17 cellular contexts compared by ENCODE assay signal in the genomic region with DNA sequence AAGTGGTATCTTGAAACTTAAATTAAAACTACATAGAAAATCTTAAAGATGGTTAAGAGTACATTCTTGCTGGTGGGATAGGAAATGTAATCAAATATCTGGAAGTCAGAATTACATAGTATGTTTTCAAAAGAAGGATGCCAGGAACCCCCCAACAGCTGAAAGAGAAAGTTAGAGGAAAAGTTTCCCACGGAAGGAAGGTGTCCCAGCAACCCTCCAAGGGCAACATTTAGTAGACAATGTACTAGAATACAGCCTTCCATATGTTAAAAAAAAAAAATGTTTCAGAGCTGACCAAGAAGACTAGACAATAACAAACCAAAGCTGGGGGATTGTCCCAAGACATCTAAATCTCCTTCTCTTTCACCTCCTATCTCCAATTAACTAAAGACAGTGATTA. TPM values are rescaled to one million over a fixed set of nuclear protein-coding genes. Genes with fewer than 3 reads are reported as not detected.
DNase-seq lines count a peak whose midpoint lies in the region; ATAC-seq and TF ChIP-seq lines count a peak whose summit lies in the region.
"Had no signal": no experiment of that assay in that cellular context is flagged by ENCODE, and none has a peak within 500 bp of the region (broad histone marks: within the 10 kb centered on the region; RNA-seq: fewer than 3 reads in every experiment).

No MANE protein-coding gene starts in this region.

- TF ChIP-seq CTCF in spleen (IDR thresholded peaks at IDR 0.05 in 8 of 11, conservative IDR thresholded peaks at IDR 0.05 in 3 of 11), result no peak

- peak overlapping the region; percentile 15 for H3K27ac Mint-ChIP-seq in activated naive CD4-positive, alpha-beta T cell treated with anti-CD3 and anti-CD28 coated beads, Interleukin-2, amount 50 U/mL, for 24 hours
- H3K27ac Mint-ChIP-seq in T-helper 17 cell, result no peak overlapping the region

- H3K27me3 ChIP-seq in iPS-15b (ENCODE audit: control insufficient read depth, insufficient read depth, low read length) (no peaks in the 10 kb centered on the region), spleen (replicated peaks in 1 of 7) (no peaks in the 10 kb centered on the region)
- H3K27me3 ChIP-seq: BE2C, colonic mucosa, esophagus squamous epithelium, upper lobe of right lung had no signal

- DNase-seq in activated naive CD4-positive, alpha-beta T cell treated with anti-CD3 and anti-CD28 coated beads, Interleukin-2, amount 50 U/mL, for 16 hours, result no peak
- DNase-seq in T-helper 17 cell (no peak), spleen (no peak), NCI-H1436 treated with DMSO at 0.1 percent for 48 hours (lab: John Stamatoyannopoulos, UW) (no peak)
- DNase-seq: activated CD4-positive, alpha-beta T cell treated with anti-CD3 and anti-CD28 coated beads, Interleukin-2, amount 50 U/mL, for 48 hours; BE2C; colonic mucosa; esophagus squamous epithelium; mammary epithelial cell; NCI-H526 treated with DMSO at 0.1 percent for 48 hours; stimulated activated CD4-positive, alpha-beta T cell treated with anti-CD3 and anti-CD28 coated beads, Interleukin-1b, Interleukin-23, amount 100 ng/mL, for 48 hours; upper lobe of right lung had no signal

- intact Hi-C loops in spleen (cut with DNase I; ENCODE audit: low total_unique reads), result no loop called here

- TF ChIP-seq POLR2A in spleen (IDR thresholded peaks at IDR 0.05), result no peak

- no peak for ATAC-seq in T-helper 17 cell
- no peak for ATAC-seq in GM19455 (IDR thresholded peaks at IDR 0.05; ENCODE audit: unreplicated experiment)
- no peak for ATAC-seq in GM21737 (IDR thresholded peaks at IDR 0.05; ENCODE audit: unreplicated experiment)
- ATAC-seq: upper lobe of right lung had no signal

- no peaks in the 10 kb centered on the region for H3K36me3 ChIP-seq in iPS-15b (ENCODE audit: control insufficient read depth, insufficient read depth, low read length)
- peaks cover 2 to 58% (median 34%) of the 10 kb centered on the region in 6 donors for H3K36me3 ChIP-seq in spleen
- H3K36me3 ChIP-seq: colonic mucosa had no signal

- WGBS in spleen, 5 donors, result 41 to 66% (median 63%) methylated on average over 1 of the region's 1 CpG

- H3K4me3 ChIP-seq in iPS-15b (ENCODE audit: low read depth, low read length) (peak overlapping the region; percentile 72), spleen (no peak overlapping the region)
- H3K4me3 ChIP-seq: colonic mucosa had no signal

- no peaks in the 10 kb centered on the region for H3K9me3 Mint-ChIP-seq in activated naive CD4-positive, alpha-beta T cell treated with anti-CD3 and anti-CD28 coated beads, Interleukin-2, amount 50 U/mL, for 24 hours

- peak overlapping the region in 5 of 8 donors; percentile 2 to 99 (median 97) for H3K27ac ChIP-seq in spleen
- H3K27ac ChIP-seq: colonic mucosa, KMS-11, upper lobe of right lung had no signal

- no peak overlapping the region for H3K4me3 Mint-ChIP-seq in activated naive CD4-positive, alpha-beta T cell treated with anti-CD3 and anti-CD28 coated beads, Interleukin-2, amount 50 U/mL, for 24 hours
- peak overlapping the region; percentile 21 for H3K4me3 Mint-ChIP-seq in T-helper 17 cell

- peaks cover 6% of the 10 kb centered on the region for H3K4me1 ChIP-seq in iPS-15b (ENCODE audit: control insufficient read depth, insufficient read depth, low read length)
- peaks cover 40 to 92% (median 67%) of the 10 kb centered on the region in 6 donors for H3K4me1 ChIP-seq in spleen

- no peaks in the 10 kb centered on the region for H3K9me3 ChIP-seq in T-helper 17 cell (ENCODE audit: control insufficient read depth, low read length, poor library complexity, severe bottlenecking)
- no peaks in the 10 kb centered on the region for H3K9me3 ChIP-seq in iPS-15b (ENCODE audit: control insufficient read depth, insufficient read depth, low read length)
- H3K9me3 ChIP-seq in spleen, result no peaks in the 10 kb centered on the region
- H3K9me3 ChIP-seq: BE2C, colonic mucosa, esophagus squamous epithelium, upper lobe of right lung had no signal

- H3K9ac ChIP-seq in iPS-15b (ENCODE audit: low read depth, low read length), result no peak overlapping the region
- H3K9ac ChIP-seq: KMS-11 had no signal

- peaks cover 28% of the 10 kb centered on the region for H3K36me3 Mint-ChIP-seq in activated naive CD4-positive, alpha-beta T cell treated with anti-CD3 and anti-CD28 coated beads, Interleukin-2, amount 50 U/mL, for 24 hours
- peaks cover 10% of the 10 kb centered on the region for H3K36me3 Mint-ChIP-seq in T-helper 17 cell (ENCODE audit: low read depth)

- peaks cover 65% of the 10 kb centered on the region for H3K4me1 Mint-ChIP-seq in activated naive CD4-positive, alpha-beta T cell treated with anti-CD3 and anti-CD28 coated beads, Interleukin-2, amount 50 U/mL, for 24 hours
- peaks cover 50% of the 10 kb centered on the region for H3K4me1 Mint-ChIP-seq in T-helper 17 cell

- H3K27me3 Mint-ChIP-seq in activated naive CD4-positive, alpha-beta T cell treated with anti-CD3 and anti-CD28 coated beads, Interleukin-2, amount 50 U/mL, for 24 hours, result no peaks in the 10 kb centered on the region
- H3K27me3 Mint-ChIP-seq in T-helper 17 cell, result no peaks in the 10 kb centered on the region

RNA-seq across cellular contexts. Expression of a gene that starts 2.2 kb away (rescaled TPM):
- total RNA-seq in T-helper 17 cell, result 10 to 100 TPM; 32.9 to 40.0 TPM
- 10 to 100 TPM; 28.7 to 49.1 (median 38.2) TPM for total RNA-seq in spleen
- 10 to 100 TPM; 15.9 to 18.5 (median 17.7) TPM for polyA plus RNA-seq in spleen

RNA-seq across cellular contexts. Expression of a gene that starts 12.4 kb away (rescaled TPM):
- total RNA-seq in T-helper 17 cell, result 10 to 100 TPM; 16.0 to 19.3 TPM
- 10 to 100 TPM; 29.4 to 48.2 (median 43.6) TPM for total RNA-seq in spleen
- polyA plus RNA-seq in spleen, result 10 to 100 TPM; 27.7 to 36.9 (median 31.5) TPM

RNA-seq across cellular contexts. Expression of a gene that starts 12.4 kb away (rescaled TPM):
- 10 to 100 TPM; 34.5 to 37.1 TPM for total RNA-seq in T-helper 17 cell
- 10 to 100 TPM; 14.9 to 49.4 (median 38.5) TPM for total RNA-seq in spleen
- 100 to 1,000 TPM; 122 to 140 (median 133) TPM for polyA plus RNA-seq in spleen

RNA-seq across cellular contexts. Expression of a gene that starts 23.5 kb away (rescaled TPM):
- total RNA-seq in T-helper 17 cell, result 100 to 1,000 TPM; 152 to 154 TPM
- 10 to 100 TPM; 62.8 to 76.3 (median 71.2) TPM for total RNA-seq in spleen
- 100 to 1,000 TPM; 114 to 130 (median 119) TPM for polyA plus RNA-seq in spleen

RNA-seq across cellular contexts. Expression of a gene that starts 29.0 kb away (rescaled TPM):
- total RNA-seq in T-helper 17 cell (10 to 100 TPM; 35.9 to 37.0 TPM), spleen (10 to 100 TPM; 25.3 to 33.0 (median 29.4) TPM)
- polyA plus RNA-seq in spleen, result 10 to 100 TPM; 17.9 to 26.1 (median 24.4) TPM
